ENCODE assay signal across 10 cellular contexts in the genomic region with DNA sequence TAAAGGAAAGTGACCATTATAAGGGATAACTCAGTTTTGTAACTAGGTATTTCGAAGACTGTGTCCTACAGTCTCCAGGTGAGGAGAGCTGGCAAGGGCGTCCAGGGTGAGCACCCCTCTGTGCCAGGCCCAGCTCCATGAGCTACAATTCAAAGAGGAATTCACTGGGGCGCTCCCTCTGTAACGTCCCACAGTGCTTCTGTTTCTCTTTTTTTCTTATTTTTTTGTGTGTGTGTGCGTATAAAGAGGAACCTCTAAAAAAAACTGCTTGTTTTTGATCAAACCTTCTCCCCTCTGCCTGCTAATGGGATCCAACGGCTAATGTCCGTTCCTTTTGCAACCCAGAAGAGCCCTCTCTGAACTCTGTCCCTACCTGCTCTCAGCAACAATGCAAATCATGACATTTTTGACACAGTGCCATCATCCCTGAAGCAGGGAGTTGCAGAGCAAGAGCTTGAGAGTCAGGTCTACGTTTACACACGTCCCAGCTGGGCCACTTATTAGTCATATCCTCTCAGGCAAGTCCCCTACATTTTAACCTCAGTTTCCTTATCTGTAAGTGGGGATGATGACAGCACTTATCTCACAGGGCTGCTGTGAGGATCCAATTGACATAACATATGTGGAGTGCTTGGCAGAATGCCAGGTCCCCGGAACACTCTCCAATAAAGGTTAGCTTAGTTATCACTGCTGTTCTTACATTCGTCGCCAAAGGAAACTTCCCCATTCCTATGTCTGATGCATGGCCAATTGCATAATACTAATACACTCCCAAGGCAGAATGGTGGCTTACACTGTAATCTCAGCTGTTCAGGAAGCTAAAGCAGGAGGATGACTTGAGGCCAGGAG. TPM values are rescaled to one million over a fixed set of nuclear protein-coding genes. Genes with fewer than 3 reads are reported as not detected.
DNase-seq lines count a peak whose midpoint lies in the region; ATAC-seq, FAIRE-seq and TF ChIP-seq lines count a peak whose summit lies in the region.
"Had no signal": no experiment of that assay in that cellular context is flagged by ENCODE, and none has a peak within 500 bp of the region (broad histone marks: within the 10 kb centered on the region; RNA-seq: fewer than 3 reads in every experiment).

No MANE protein-coding gene starts in this region.

- peaks cover 24% of the 10 kb centered on the region for H3K36me3 ChIP-seq in A673 (ENCODE audit: insufficient read depth, low read length, poor library complexity, severe bottlenecking)
- H3K36me3 ChIP-seq in Panc1 (ENCODE audit: control insufficient read depth, insufficient read depth, low read length) = peaks cover 3% of the 10 kb centered on the region; the same call in 1 of the 2 replicates
- H3K36me3 ChIP-seq in lung (ENCODE audit: control insufficient read depth in 2 of 2, insufficient read depth in 2 of 2, low read length in 2 of 2) = peaks cover 10 to 34% of the 10 kb centered on the region in 2 donors
- H3K36me3 ChIP-seq: uterus had no signal

- POLR2A ChIA-PET in A673 (lab: Charles Lee; ENCODE audit: low non-redundant PET) (no interaction called here), Panc1 (lab: Charles Lee) (no interaction called here), MCF 10A (lab: Yijun Ruan, JAX) (interaction anchor here (0.5 to 2.4 kb wide), 15 partner anchors 8 to 200 kb away, joined by 3 to 22 read pairs (median 4); a partner anchor contains a TSS)

- H3K9me3 ChIP-seq in A673 (ENCODE audit: low read depth, low read length, poor library complexity, severe bottlenecking) = no peaks in the 10 kb centered on the region
- no peaks in the 10 kb centered on the region for H3K9me3 ChIP-seq in Panc1 (ENCODE audit: control insufficient read depth, insufficient read depth, low read depth, low read length)
- H3K9me3 ChIP-seq in lung (ENCODE audit: control insufficient read depth in 2 of 2, insufficient read depth in 1 of 2, low read length in 1 of 2) = no peaks in the 10 kb centered on the region
- H3K9me3 ChIP-seq: uterus had no signal

- H3K27me3 Mint-ChIP-seq in MCF 10A (ENCODE audit: insufficient read depth, unreplicated experiment) = no peaks in the 10 kb centered on the region

- ATAC-seq in Panc1 (peak; percentile 70), lung (ENCODE audit: insufficient read depth, low FRiP score) (peak; percentile 92)

- H3K27ac ChIP-seq in A673 (ENCODE audit: low read depth, low read length, poor library complexity, severe bottlenecking) (no peak overlapping the region), Panc1 (ENCODE audit: low read length) (no peak overlapping the region), lung (ENCODE audit: low read depth in 1 of 2, low read length in 1 of 2) (peak overlapping the region; percentile 68 to 77)
- H3K27ac ChIP-seq: uterus had no signal

- FAIRE-seq in urothelium cell line (lab: Jason Lieb, UNC) = peak; percentile 89
- FAIRE-seq: colon had no signal

- H3K9me3 Mint-ChIP-seq in MCF 10A (ENCODE audit: unreplicated experiment) = no peaks in the 10 kb centered on the region

- peak overlapping the region; percentile 9 for H3K4me3 Mint-ChIP-seq in MCF 10A (ENCODE audit: unreplicated experiment)

- H3K4me1 Mint-ChIP-seq in MCF 10A (ENCODE audit: insufficient read depth, unreplicated experiment) = peaks cover 16% of the 10 kb centered on the region

- TF ChIP-seq CTCF in A673 (conservative IDR thresholded peaks at IDR 0.05; ENCODE audit: low read depth, low read length) = no peak
- TF ChIP-seq CTCF in GM13977 (IDR thresholded peaks at IDR 0.05; ENCODE audit: extremely low read depth, insufficient read depth, missing control alignments) = peak; percentile 9
- TF ChIP-seq CTCF in Panc1 (IDR thresholded peaks at IDR 0.05) = no peak
- no peak for TF ChIP-seq CTCF in MCF 10A (IDR thresholded peaks at IDR 0.05; ENCODE audit: unreplicated experiment)
- no peak for TF ChIP-seq CTCF in lung (IDR thresholded peaks at IDR 0.05; ENCODE audit: control extremely low read depth, extremely low read depth)

- 33 to 39% methylated on average over 12 of the region's 12 CpGs for WGBS in lung, 2 donors

- H3K27ac Mint-ChIP-seq in MCF 10A (ENCODE audit: low read depth, unreplicated experiment) = peak overlapping the region; percentile 70

- intact Hi-C loops in A673 (cut with micrococcal nuclease; ENCODE audit: unreplicated experiment) = loop anchor here (10.0 kb wide), 1 partner anchor 184 kb away; no protein-coding TSS in a partner anchor
- intact Hi-C loops in Panc1 (cut with micrococcal nuclease; ENCODE audit: unreplicated experiment) = no loop called here
- intact Hi-C loops in MCF 10A (cut with micrococcal nuclease) = loop anchor here (1.0 kb wide), 2 partner anchors 173 to 184 kb away; no protein-coding TSS in a partner anchor

- CTCF ChIA-PET in A673 (lab: Charles Lee) = interaction anchor here (0.7 to 1.6 kb wide), 2 partner anchors 184 to 185 kb away, joined by 3 to 5 read pairs; no protein-coding TSS in a partner anchor
- CTCF ChIA-PET in Panc1 (lab: Charles Lee) = no interaction called here
- CTCF ChIA-PET in MCF 10A (lab: Yijun Ruan, JAX) = interaction anchor here (0.6 to 1.5 kb wide), 6 partner anchors 17 to 195 kb away, joined by 3 to 7 read pairs (median 3); no protein-coding TSS in a partner anchor

- peak; percentile 81 for DNase-seq in A673 (ENCODE audit: low spot score)
- DNase-seq in GM13977 (ENCODE audit: low spot score) = peak; percentile 74
- DNase-seq in HPDE6-E6E7 (ENCODE audit: extremely low spot score) = peak; percentile 86
- no peak for DNase-seq in Panc1 (ENCODE audit: low read depth, low spot score)
- DNase-seq in MCF 10A (ENCODE audit: unreplicated experiment) = peak; percentile 92
- peak; percentile 95 for DNase-seq in lung (ENCODE audit: low spot score)
- DNase-seq in urothelium cell line (ENCODE audit: low spot score) = peak; percentile 82
- no peak for DNase-seq in retina

- peaks cover 79% of the 10 kb centered on the region for H3K36me3 Mint-ChIP-seq in MCF 10A (ENCODE audit: insufficient read depth, unreplicated experiment)

- H3K4me1 ChIP-seq in A673 (ENCODE audit: insufficient read depth, low read length, poor library complexity, severe bottlenecking) (no peaks in the 10 kb centered on the region), Panc1 (ENCODE audit: control insufficient read depth, insufficient read depth, low read length) (no peaks in the 10 kb centered on the region), lung (ENCODE audit: control insufficient read depth in 2 of 2, insufficient read depth in 2 of 2, low read length in 2 of 2) (peaks cover 0 to 4% of the 10 kb centered on the region in 2 donors)
- H3K4me1 ChIP-seq: uterus had no signal

- no peak overlapping the region for H3K4me3 ChIP-seq in A673 (ENCODE audit: low read depth, low read length, poor library complexity, severe bottlenecking)
- H3K4me3 ChIP-seq in Panc1 (ENCODE audit: low read depth in 2 of 2, low read length in 2 of 2) = no peak overlapping the region
- no peak overlapping the region for H3K4me3 ChIP-seq in lung
- H3K4me3 ChIP-seq: uterus had no signal

- BruUV-seq in A673 (replicated peaks; lab: Mats Ljungman, UMichigan) (no TSS peak), Panc1 (replicated peaks; lab: Mats Ljungman, UMichigan) (no TSS peak), MCF 10A (replicated peaks; lab: Mats Ljungman, UMichigan) (no TSS peak)

- in situ Hi-C loops in GM13977 (cut with MboI; ENCODE audit: low pct_unique_long_range_greater_than_20kb, low sequenced_read_pairs, unreplicated experiment) = no loop called here
- in situ Hi-C loops in Panc1 (cut with HindIII; ENCODE audit: low pct_unique_long_range_greater_than_20kb, low sequenced_read_pairs) = no loop called here

- H3K27me3 ChIP-seq in A673 (replicated peaks; ENCODE audit: insufficient read depth, low read depth, low read length, poor library complexity) (no peaks in the 10 kb centered on the region), Panc1 (ENCODE audit: control insufficient read depth, insufficient read depth, low read length) (no peaks in the 10 kb centered on the region), lung (ENCODE audit: control insufficient read depth, insufficient read depth) (no peaks in the 10 kb centered on the region)
- H3K27me3 ChIP-seq: uterus had no signal

RNA-seq across cellular contexts. Expression of a gene that starts 16.9 kb away (rescaled TPM):
- total RNA-seq in A673 (2021) (54.5 and 54.9 TPM in 2 replicates), Panc1 (2021; ENCODE audit: unreplicated experiment) (52.0 TPM), MCF 10A (2022) (63.2 and 70.7 TPM in 2 replicates), lung (10 to 100 TPM; 38.6 to 61.6 TPM)
- 64.3 TPM for polyA plus RNA-seq in Panc1 (2012; ENCODE audit: insufficient read length)
- polyA plus RNA-seq in lung = 10 to 100 TPM; 46.5 to 60.8 TPM

RNA-seq across cellular contexts. Expression of a gene that starts 54.0 kb away (rescaled TPM):
- 107 and 119 TPM in 2 replicates for total RNA-seq in A673 (2021)
- total RNA-seq in Panc1 (2021; ENCODE audit: unreplicated experiment) = 93.7 TPM
- 172 TPM for polyA plus RNA-seq in Panc1 (2012; ENCODE audit: insufficient read length)
- 94.7 and 114 TPM in 2 replicates for total RNA-seq in MCF 10A (2022)
- total RNA-seq in lung = 10 to 100 TPM; 67.5 to 92.4 TPM
- polyA plus RNA-seq in lung = 100 to 1,000 TPM; 174 to 290 TPM

RNA-seq across cellular contexts. Expression of a gene that starts 54.4 kb away (rescaled TPM):
- total RNA-seq in A673 (2021) = 19.8 and 23.6 TPM in 2 replicates
- total RNA-seq in Panc1 (2021; ENCODE audit: unreplicated experiment) = 22.4 TPM
- polyA plus RNA-seq in Panc1 (2012; ENCODE audit: insufficient read length) = 30.5 TPM
- 19.0 and 25.6 TPM in 2 replicates for total RNA-seq in MCF 10A (2022)
- total RNA-seq in lung = 10 to 100 TPM; 11.2 to 23.7 TPM
- 10 to 100 TPM; 27.1 to 32.5 TPM for polyA plus RNA-seq in lung

Comparison
In these comparisons a context has a peak if more than half of its experiments do, and no peak if none do; other contexts are left out.
1. DNase-seq: peak in A673 (single experiment), GM13977 (single experiment), HPDE6-E6E7 (single experiment), MCF 10A (single experiment), lung (single experiment) and urothelium cell line (single experiment); none in Panc1 (single experiment) and retina (single experiment).
2. H3K27ac ChIP-seq: peak in lung (2 of 2); none in A673 (single experiment) and Panc1 (single experiment).